In the genomic region with DNA sequence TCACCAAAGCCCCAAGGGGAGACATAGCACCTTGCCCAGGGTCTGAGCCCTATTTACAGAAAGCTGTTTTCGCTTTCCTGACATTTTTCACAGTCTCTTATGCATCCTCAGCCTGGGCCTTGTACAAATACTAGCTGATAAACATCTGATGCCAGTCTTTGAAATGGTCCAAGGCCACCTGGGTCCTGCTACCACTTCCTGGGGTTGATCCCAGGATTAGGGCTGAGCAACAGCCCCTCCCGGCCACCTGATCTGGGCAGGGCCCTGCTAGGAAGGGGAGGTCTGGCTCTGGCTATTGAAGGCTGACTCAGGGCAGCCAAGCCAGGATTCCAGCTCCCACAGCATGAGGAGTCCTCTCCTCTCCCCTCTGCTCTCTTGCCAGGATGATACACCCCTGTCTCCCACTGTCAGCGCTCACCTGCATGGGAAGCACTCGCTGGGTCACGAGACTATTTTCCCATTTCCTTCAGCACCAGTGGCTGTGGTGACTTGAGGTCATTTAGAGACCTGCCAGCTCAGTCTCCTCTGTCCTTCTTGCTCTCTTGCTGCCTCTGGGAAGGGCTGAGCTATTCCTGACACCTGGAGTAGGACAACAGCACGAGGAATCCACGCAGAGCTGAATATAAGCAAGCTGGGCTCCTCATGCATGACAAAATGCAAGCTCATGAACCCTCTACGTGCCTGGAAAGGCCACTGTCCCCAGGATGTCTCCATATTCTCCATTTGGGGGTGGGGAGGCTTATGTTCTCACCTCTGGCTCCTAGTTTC, we compare ENCODE assay signal across 14 cellular contexts. TPM values are rescaled to one million over a fixed set of nuclear protein-coding genes. Genes with fewer than 3 reads are reported as not detected.
DNase-seq lines count a peak whose midpoint lies in the region; ATAC-seq, FAIRE-seq and TF ChIP-seq lines count a peak whose summit lies in the region.
"Had no signal": no experiment of that assay in that cellular context is flagged by ENCODE, and none has a peak within 500 bp of the region (broad histone marks: within the 10 kb centered on the region; RNA-seq: fewer than 3 reads in every experiment).

No MANE protein-coding gene starts in this region.

- FAIRE-seq in astrocyte (lab: Jason Lieb, UNC) (no peak), urothelium cell line (lab: Jason Lieb, UNC) (no peak)

- CTCF ChIA-PET in CD8-positive, alpha-beta T cell (lab: Charles Lee), result interaction anchor here (2.1 kb wide), 1 partner anchor 87 kb away, joined by 7 read pairs; no protein-coding TSS in a partner anchor

- no peaks in the 10 kb centered on the region for H4K20me1 ChIP-seq in astrocyte (ENCODE audit: insufficient read depth, low read length)

- no peak for TF ChIP-seq CTCF in astrocyte (IDR thresholded peaks at IDR 0.05; ENCODE audit: insufficient read depth, low read depth, low read length)
- no peak for TF ChIP-seq CTCF in CD8-positive, alpha-beta T cell (IDR thresholded peaks at IDR 0.05)

- WGBS in mesodermal cell (ENCODE audit: insufficient coverage in 2 of 2), 2 experiments, result 60 to 79% methylated on average over 5 of the region's 8 CpGs

- H3K36me3 ChIP-seq in astrocyte (ENCODE audit: insufficient read depth, low read length) (no peaks in the 10 kb centered on the region), mesodermal cell (ENCODE audit: control insufficient read depth, insufficient read depth, low read length) (no peaks in the 10 kb centered on the region)
- H3K36me3 ChIP-seq in CD8-positive, alpha-beta T cell (ENCODE audit: insufficient read depth, low read length), result no peaks in the 10 kb centered on the region

- H3K4me1 Mint-ChIP-seq in astrocyte (ENCODE audit: low read depth, unreplicated experiment), result peaks cover 35% of the 10 kb centered on the region
- H3K4me1 Mint-ChIP-seq in CD8-positive, alpha-beta T cell (ENCODE audit: low read depth), result no peaks in the 10 kb centered on the region
- H3K4me1 Mint-ChIP-seq: central memory CD8-positive, alpha-beta T cell had no signal

- H3K36me3 Mint-ChIP-seq in astrocyte (ENCODE audit: low read depth, unreplicated experiment), result peaks cover 2% of the 10 kb centered on the region
- no peaks in the 10 kb centered on the region for H3K36me3 Mint-ChIP-seq in CD8-positive, alpha-beta T cell

- no peak for ATAC-seq in HG03025 (IDR thresholded peaks at IDR 0.05; ENCODE audit: low FRiP score, unreplicated experiment)
- no peak for ATAC-seq in CD8-positive, alpha-beta T cell

- H3K9me3 Mint-ChIP-seq in astrocyte (ENCODE audit: unreplicated experiment), result peaks cover 1% of the 10 kb centered on the region
- H3K9me3 Mint-ChIP-seq in CD8-positive, alpha-beta T cell, result no peaks in the 10 kb centered on the region
- H3K9me3 Mint-ChIP-seq: central memory CD8-positive, alpha-beta T cell had no signal

- H3K4me1 ChIP-seq in astrocyte (ENCODE audit: insufficient read depth, low read length) (peaks cover 10% of the 10 kb centered on the region), mesodermal cell (ENCODE audit: control insufficient read depth, insufficient read depth, low read length, poor library complexity, severe bottlenecking) (peaks cover 34% of the 10 kb centered on the region)
- H3K4me1 ChIP-seq in CD8-positive, alpha-beta T cell (ENCODE audit: insufficient read depth, low read length), result no peaks in the 10 kb centered on the region

- H3K4me2 ChIP-seq in astrocyte (ENCODE audit: low read length), result no peak overlapping the region

- H3K9ac ChIP-seq in astrocyte (ENCODE audit: low read length), result no peak overlapping the region

- H3K27ac Mint-ChIP-seq in astrocyte (ENCODE audit: unreplicated experiment), result peak overlapping the region; percentile 84
- H3K27ac Mint-ChIP-seq in CD8-positive, alpha-beta T cell, result no peak overlapping the region

- POLR2A ChIA-PET in CD8-positive, alpha-beta T cell (lab: Charles Lee), result no interaction called here

- H3K79me2 ChIP-seq in astrocyte (ENCODE audit: insufficient read depth, low read length), result no peaks in the 10 kb centered on the region

- no peak overlapping the region for H3K27ac ChIP-seq in astrocyte (ENCODE audit: low read depth, low read length)
- H3K27ac ChIP-seq in mesodermal cell (ENCODE audit: low read depth, low read length, severe bottlenecking), result peak overlapping the region; percentile 46
- no peak overlapping the region for H3K27ac ChIP-seq in CD8-positive, alpha-beta T cell (ENCODE audit: low read depth, low read length)
- H3K27ac ChIP-seq: epithelial cell of prostate, testis had no signal

- H3K4me3 Mint-ChIP-seq in astrocyte (ENCODE audit: unreplicated experiment), result no peak overlapping the region
- no peak overlapping the region for H3K4me3 Mint-ChIP-seq in CD8-positive, alpha-beta T cell
- H3K4me3 Mint-ChIP-seq: central memory CD8-positive, alpha-beta T cell had no signal

- intact Hi-C loops in CD8-positive, alpha-beta T cell (cut with DNase I, micrococcal nuclease), result no loop called here

- H3K4me3 ChIP-seq in astrocyte (ENCODE audit: insufficient read depth, low read depth, low read length), result no peak overlapping the region
- H3K4me3 ChIP-seq in mesodermal cell (ENCODE audit: extremely low read depth, insufficient read depth, low read length, poor library complexity, severe bottlenecking), result no peak overlapping the region
- no peak overlapping the region for H3K4me3 ChIP-seq in CD8-positive, alpha-beta T cell (ENCODE audit: low read depth, low read length)
- H3K4me3 ChIP-seq: testis had no signal

- H3K27me3 ChIP-seq in astrocyte (ENCODE audit: insufficient read depth, low read length), result peaks cover 19% of the 10 kb centered on the region
- no peaks in the 10 kb centered on the region for H3K27me3 ChIP-seq in CD8-positive, alpha-beta T cell (ENCODE audit: insufficient read depth, low read length)
- H3K27me3 ChIP-seq: testis had no signal

- H3K27me3 Mint-ChIP-seq in astrocyte (ENCODE audit: low read depth, unreplicated experiment), result peaks cover 3% of the 10 kb centered on the region
- H3K27me3 Mint-ChIP-seq in CD8-positive, alpha-beta T cell (ENCODE audit: low read depth), result no peaks in the 10 kb centered on the region

- H3K9me3 ChIP-seq in astrocyte (ENCODE audit: insufficient read depth, low read depth, low read length) (no peaks in the 10 kb centered on the region), mesodermal cell (ENCODE audit: control insufficient read depth, low read length) (no peaks in the 10 kb centered on the region)
- H3K9me3 ChIP-seq in CD8-positive, alpha-beta T cell (ENCODE audit: low read length), result no peaks in the 10 kb centered on the region
- H3K9me3 ChIP-seq: testis had no signal

- no peak overlapping the region for H2AFZ ChIP-seq in astrocyte (ENCODE audit: low read depth, low read length)

- DNase-seq in NCI-H748 (lab: John Stamatoyannopoulos, UW; ENCODE audit: unreplicated experiment) (peak; percentile 6), NCI-H748 treated with DMSO at 0.1 percent for 48 hours (lab: John Stamatoyannopoulos, UW) (no peak), astrocyte (ENCODE audit: low read depth) (no peak), urothelium cell line (ENCODE audit: low spot score) (peak; percentile 49), AML-193 (lab: John Stamatoyannopoulos, UW) (no peak)
- DNase-seq in CD8-positive, alpha-beta T cell, result no peak
- DNase-seq: activated CD8-positive, alpha-beta memory T cell treated with anti-CD3 and anti-CD28 coated beads for 24 hours; activated naive CD4-positive, alpha-beta T cell treated with Interleukin-2 at 50 U/mL for 16 hours; EL; testis had no signal

RNA-seq across cellular contexts. Expression of a gene that starts 53.0 kb away (rescaled TPM):
- total RNA-seq in astrocyte, result 12.4 and 14.0 TPM in 2 replicates
- 25.3 TPM for polyA plus RNA-seq in mesodermal cell (2013, experiment 1 of 2)
- polyA plus RNA-seq in mesodermal cell (2013, experiment 2 of 2), result 17.6 TPM
- under 1 TPM; 0.35 to 0.39 TPM for total RNA-seq in CD8-positive, alpha-beta T cell

Comparison
In these comparisons a context has a peak if more than half of its experiments do, and no peak if none do; other contexts are left out.
1. DNase-seq: peak in NCI-H748 (single experiment) and urothelium cell line (single experiment); none in NCI-H748 treated with DMSO at 0.1 percent for 48 hours (single experiment), astrocyte (single experiment), CD8-positive, alpha-beta T cell (0 of 7) and AML-193 (0 of 2).